ENCODE assay signal across 9 cellular contexts in the genomic region with DNA sequence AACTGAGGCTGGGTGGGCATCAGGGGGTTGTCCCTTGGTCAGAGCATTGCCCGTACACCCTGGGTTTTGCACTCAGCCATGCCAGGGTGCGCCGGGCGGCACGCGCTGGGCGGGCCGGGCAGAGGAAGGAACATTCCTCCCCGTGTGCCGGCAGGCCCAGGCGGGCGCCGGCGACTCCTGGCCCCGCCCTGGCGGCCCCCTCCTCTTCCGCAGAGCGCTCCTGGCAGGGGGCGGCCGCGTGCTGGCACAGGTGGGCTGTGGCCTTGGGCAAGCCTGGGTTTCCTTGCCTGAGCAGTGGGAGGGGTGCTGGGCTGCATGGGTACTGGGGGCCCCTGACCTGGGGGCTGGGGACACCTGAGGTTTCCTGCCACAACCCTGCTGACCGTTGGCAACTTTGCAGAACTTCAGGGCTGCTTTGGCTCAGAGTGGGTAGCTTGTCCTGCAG. TPM values are rescaled to one million over a fixed set of nuclear protein-coding genes. Genes with fewer than 3 reads are reported as not detected.
A peak's percentile ranks its signal among the peaks of the same experiment; 100 is the strongest.
DNase-seq lines count a peak whose midpoint lies in the region; FAIRE-seq and TF ChIP-seq lines count a peak whose summit lies in the region.
"Had no signal": no experiment of that assay in that cellular context is flagged by ENCODE, and none has a peak within 500 bp of the region (broad histone marks: within the 10 kb centered on the region; RNA-seq: fewer than 3 reads in every experiment).

No MANE protein-coding gene starts in this region.

- no peak overlapping the region for H4K8ac ChIP-seq in mesendoderm (ENCODE audit: low read depth, low read length)

- H3K18ac ChIP-seq in mesendoderm (ENCODE audit: low read length) = no peak overlapping the region

- H3K56ac ChIP-seq in mesendoderm (ENCODE audit: low read length) = peak overlapping the region; percentile 74

- WGBS in adrenal gland, 4 donors = 0 to 36% (median 24%) methylated on average over 1 to 22 of the region's 22 CpGs; no CpG with 5 or more reads in 1 of the 4 donors
- WGBS in mesendoderm (ENCODE audit: extremely low coverage, insufficient coverage, low lambda C conversion rate) = no CpG with 5 or more reads among the region's 22 CpGs

- no peak overlapping the region for H2BK5ac ChIP-seq in mesendoderm (ENCODE audit: low read length)

- intact Hi-C loops in adrenal gland (cut with DNase I) = no loop called here
- intact Hi-C loops in posterior cingulate gyrus (cut with DNase I) = no loop called here

- in situ Hi-C loops in ACHN (cut with HindIII; ENCODE audit: low pct_ligation_motif_present, low pct_unique_long_range_greater_than_20kb, low sequenced_read_pairs) = no loop called here

- H3K36me3 ChIP-seq in adrenal gland (replicated peaks in 1 of 2) (peaks cover 0 to 23% of the 10 kb centered on the region in 2 donors), mesendoderm (ENCODE audit: control insufficient read depth, insufficient read depth, low read length) (no peaks in the 10 kb centered on the region)

- H2BK120ac ChIP-seq in mesendoderm (ENCODE audit: low read depth, low read length) = no peak overlapping the region

- TF ChIP-seq POLR2A in adrenal gland (IDR thresholded peaks at IDR 0.05) (no peak), erythroblast (IDR thresholded peaks at IDR 0.05; ENCODE audit: low read length) (no peak)

- H3K4me2 ChIP-seq in mesendoderm (ENCODE audit: low read length) = peak overlapping the region; percentile 10

- H3K4ac ChIP-seq in mesendoderm (ENCODE audit: low read depth, low read length) = peak overlapping the region; percentile 43

- H3K9ac ChIP-seq in mesendoderm (ENCODE audit: low read length) = peak overlapping the region; percentile 47

- TF ChIP-seq CTCF in adrenal gland (IDR thresholded peaks at IDR 0.05) = no peak

- H4K5ac ChIP-seq in mesendoderm (ENCODE audit: low read length) = no peak overlapping the region

- DNase-seq in ACHN (peak; percentile 28), NCI-H1092 (lab: John Stamatoyannopoulos, UW) (peak; percentile 63), adrenal gland (peak in 1 of 7 donors; percentile 29), mesendoderm (peak; percentile 62), frontal cortex (ENCODE audit: low spot score in 2 of 2) (no peak), posterior cingulate gyrus (no peak), germinal center (ENCODE audit: low spot score) (no peak), erythroblast (lab: John Stamatoyannopoulos, UW) (no peak)
- DNase-seq: activated CD4-positive, alpha-beta T cell treated with anti-CD3 and anti-CD28 coated beads, Interleukin-2, amount 50 U/mL, for 1 hour had no signal

- H3K27ac ChIP-seq in adrenal gland (peak overlapping the region in 4 of 5 donors; percentile 40 to 84 (median 50)), mesendoderm (ENCODE audit: low read depth, low read length) (peak overlapping the region; percentile 28)

- no peak overlapping the region for H2BK15ac ChIP-seq in mesendoderm (replicated peaks; ENCODE audit: low read depth)

- H3K79me1 ChIP-seq in mesendoderm (ENCODE audit: low read length) = no peaks in the 10 kb centered on the region

- H3K9me3 ChIP-seq in adrenal gland (replicated peaks in 1 of 3) = no peaks in the 10 kb centered on the region

- no peak overlapping the region for H2AK5ac ChIP-seq in mesendoderm (ENCODE audit: low read length)

- peak overlapping the region; percentile 15 for H3K23ac ChIP-seq in mesendoderm (ENCODE audit: low read length)

- H3K4me1 ChIP-seq in adrenal gland (replicated peaks in 1 of 2) (peaks cover 50 to 70% of the 10 kb centered on the region in 2 donors), mesendoderm (ENCODE audit: control insufficient read depth, low read depth, low read length) (peaks cover 4% of the 10 kb centered on the region)

- peak overlapping the region in 1 of 4 donors; percentile 27 for H3K4me3 ChIP-seq in adrenal gland
- no peak overlapping the region for H3K4me3 ChIP-seq in mesendoderm (ENCODE audit: low read length)

- no peak for FAIRE-seq in frontal cortex (lab: Jason Lieb, UNC)

- H3K27me3 ChIP-seq in adrenal gland (no peaks in the 10 kb centered on the region), mesendoderm (ENCODE audit: insufficient read depth, low read length, poor library complexity) (peaks cover 9% of the 10 kb centered on the region)

- H3K79me2 ChIP-seq in mesendoderm (ENCODE audit: control insufficient read depth, insufficient read depth, low read length) = no peaks in the 10 kb centered on the region

RNA-seq across cellular contexts. Expression of gene LFNG, which starts 3.9 kb away (rescaled TPM):
- total RNA-seq in adrenal gland (10 to 100 TPM in 6 of 8 donors, 1 to 10 TPM in 2; 4.7 to 26.1 (median 14.3) TPM), frontal cortex (9.4 TPM)
- polyA plus RNA-seq in adrenal gland = 10 to 100 TPM in 2 of 3 donors, 1 to 10 TPM in 1; 1.4 to 20.7 (median 15.5) TPM
- 1.2 TPM for polyA plus RNA-seq in mesendoderm (2013, experiment 1 of 2)
- 1.7 TPM for polyA plus RNA-seq in mesendoderm (2013, experiment 2 of 2)

RNA-seq across cellular contexts. Expression of gene BRAT1, which starts 31.8 kb away (rescaled TPM):
- 10 to 100 TPM; 45.1 to 88.6 (median 72.4) TPM for total RNA-seq in adrenal gland
- 100 to 1,000 TPM in 2 of 3 donors, 1 to 10 TPM in 1; 3.7 to 120 (median 101) TPM for polyA plus RNA-seq in adrenal gland
- polyA plus RNA-seq in mesendoderm (2013, experiment 1 of 2) = 18.2 TPM
- polyA plus RNA-seq in mesendoderm (2013, experiment 2 of 2) = 18.3 TPM
- total RNA-seq in frontal cortex = 16.7 TPM

RNA-seq across cellular contexts. Expression of gene IQCE, which starts 35.3 kb away (rescaled TPM):
- total RNA-seq in adrenal gland (10 to 100 TPM; 12.3 to 33.2 (median 14.7) TPM), frontal cortex (17.9 TPM)
- 10 to 100 TPM in 1 of 3 donors, 1 to 10 TPM in 2; 6.2 to 16.7 (median 7.9) TPM for polyA plus RNA-seq in adrenal gland
- polyA plus RNA-seq in mesendoderm (2013, experiment 1 of 2) = 3.1 TPM
- polyA plus RNA-seq in mesendoderm (2013, experiment 2 of 2) = 2.8 TPM

RNA-seq across cellular contexts. Expression of gene GRIFIN, which starts 47.3 kb away (rescaled TPM):
- total RNA-seq in adrenal gland (not detected), frontal cortex (not detected)
- not detected for polyA plus RNA-seq in adrenal gland
- polyA plus RNA-seq in mesendoderm (2013, experiment 1 of 2) = not detected
- polyA plus RNA-seq in mesendoderm (2013, experiment 2 of 2) = not detected

Comparison
In these comparisons a context has a peak if more than half of its experiments do, and no peak if none do; other contexts are left out.
1. DNase-seq: peak in ACHN (single experiment), NCI-H1092 (single experiment) and mesendoderm (single experiment); none in frontal cortex (0 of 2), posterior cingulate gyrus (0 of 10), germinal center (single experiment) and erythroblast (0 of 2).